20 cellular contexts compared by ENCODE assay signal in the genomic region with DNA sequence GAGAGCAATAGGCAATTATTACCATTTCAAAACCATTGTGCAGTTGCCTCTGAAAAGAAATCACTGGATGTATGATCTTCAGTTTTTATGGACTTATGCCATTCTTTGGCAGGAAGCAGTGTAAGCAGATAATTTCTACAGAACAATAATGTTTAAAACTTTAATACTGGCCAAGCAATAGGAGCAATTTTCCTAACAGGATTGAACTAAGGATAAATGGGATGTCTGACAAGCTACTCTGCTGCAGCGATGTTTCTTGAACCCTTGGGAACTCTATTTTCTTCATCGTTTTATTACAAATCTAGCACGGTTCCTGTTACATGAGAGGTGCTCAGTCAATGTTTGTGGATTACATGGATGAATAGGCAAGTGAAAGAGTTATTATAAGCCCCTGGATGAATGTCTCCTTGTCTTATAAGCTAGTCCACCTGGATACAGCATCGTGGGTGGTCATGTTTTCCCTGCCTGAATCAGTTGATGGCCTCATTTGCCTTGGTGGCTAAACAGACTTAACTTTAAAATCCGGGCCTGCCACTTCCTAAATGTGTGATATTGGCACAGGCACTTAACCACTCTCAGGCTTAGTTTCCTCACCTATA.
DNase-seq lines count a peak whose midpoint lies in the region; ATAC-seq and TF ChIP-seq lines count a peak whose summit lies in the region.
"Had no signal": no experiment of that assay in that cellular context is flagged by ENCODE, and none has a peak within 500 bp of the region (broad histone marks: within the 10 kb centered on the region; RNA-seq: fewer than 3 reads in every experiment).

No MANE protein-coding gene starts in this region.

- TF ChIP-seq POLR2A in thyroid gland (IDR thresholded peaks at IDR 0.05) = no peak

- no peak for TF ChIP-seq CTCF in thyroid gland (IDR thresholded peaks at IDR 0.05)
- TF ChIP-seq CTCF in MCF 10A (IDR thresholded peaks at IDR 0.05; ENCODE audit: unreplicated experiment) = no peak

- no peak overlapping the region for H3K4me3 ChIP-seq in thyroid gland (replicated peaks in 1 of 3)
- no peak overlapping the region for H3K4me3 ChIP-seq in CD4-positive, alpha-beta memory T cell (ENCODE audit: low read length in 2 of 2)
- H3K4me3 ChIP-seq: heart right ventricle had no signal

- H3K27ac Mint-ChIP-seq in central memory CD8-positive, alpha-beta T cell (ENCODE audit: low read depth) = peak overlapping the region; percentile 37
- H3K27ac Mint-ChIP-seq in MCF 10A (ENCODE audit: low read depth, unreplicated experiment) = no peak overlapping the region
- no peak overlapping the region for H3K27ac Mint-ChIP-seq in CD4-positive, alpha-beta memory T cell
- H3K27ac Mint-ChIP-seq: activated B cell treated with CpG ODN at 0.5 μM for 24 hours; activated CD8-positive, alpha-beta memory T cell treated with anti-CD3 and anti-CD28 coated beads, Interleukin-2, amount 10 ng/mL, durations not matched to agents 7 days and 5 days; CD14-positive monocyte had no signal

- H3K27ac ChIP-seq in thyroid gland = peak overlapping the region in 1 of 3 donors; percentile 2
- H3K27ac ChIP-seq in CD4-positive, alpha-beta memory T cell (ENCODE audit: low read depth, low read length) = no peak overlapping the region
- H3K27ac ChIP-seq: HL-60 had no signal

- no peaks in the 10 kb centered on the region for H3K27me3 Mint-ChIP-seq in central memory CD8-positive, alpha-beta T cell
- H3K27me3 Mint-ChIP-seq in MCF 10A (ENCODE audit: insufficient read depth, unreplicated experiment) = no peaks in the 10 kb centered on the region
- H3K27me3 Mint-ChIP-seq in CD4-positive, alpha-beta memory T cell = no peaks in the 10 kb centered on the region
- H3K27me3 Mint-ChIP-seq: activated B cell treated with CpG ODN at 0.5 μM for 24 hours had no signal

- no peaks in the 10 kb centered on the region for H3K9me3 ChIP-seq in thyroid gland
- no peaks in the 10 kb centered on the region for H3K9me3 ChIP-seq in CD4-positive, alpha-beta memory T cell (ENCODE audit: control insufficient read depth in 1 of 2, low read length in 2 of 2)
- H3K9me3 ChIP-seq: heart right ventricle had no signal

- no TSS peak for BruUV-seq in MCF 10A (replicated peaks; lab: Mats Ljungman, UMichigan)

- peaks cover 5 to 21% of the 10 kb centered on the region in 2 donors for H3K4me1 ChIP-seq in thyroid gland
- H3K4me1 ChIP-seq in CD4-positive, alpha-beta memory T cell (ENCODE audit: insufficient read depth, low read length) = no peaks in the 10 kb centered on the region

- WGBS in thyroid gland, 2 donors = 29 to 41% methylated on average over 5 of the region's 5 CpGs

- H3K27me3 ChIP-seq in thyroid gland = no peaks in the 10 kb centered on the region
- H3K27me3 ChIP-seq in CD4-positive, alpha-beta memory T cell (ENCODE audit: insufficient read depth, low read length) = no peaks in the 10 kb centered on the region
- H3K27me3 ChIP-seq: heart right ventricle had no signal

- H3K4me1 Mint-ChIP-seq in central memory CD8-positive, alpha-beta T cell = peaks cover 24% of the 10 kb centered on the region
- peaks cover 2% of the 10 kb centered on the region for H3K4me1 Mint-ChIP-seq in MCF 10A (ENCODE audit: insufficient read depth, unreplicated experiment)
- H3K4me1 Mint-ChIP-seq in CD4-positive, alpha-beta memory T cell = peaks cover 0 to 10% (median 3%) of the 10 kb centered on the region in 4 donors
- H3K4me1 Mint-ChIP-seq: activated B cell treated with CpG ODN at 0.5 μM for 24 hours had no signal

- H3K36me3 Mint-ChIP-seq in central memory CD8-positive, alpha-beta T cell (ENCODE audit: insufficient read depth) = peaks cover 2% of the 10 kb centered on the region
- H3K36me3 Mint-ChIP-seq in MCF 10A (ENCODE audit: insufficient read depth, unreplicated experiment) = peaks cover 7% of the 10 kb centered on the region
- no peaks in the 10 kb centered on the region for H3K36me3 Mint-ChIP-seq in CD4-positive, alpha-beta memory T cell
- H3K36me3 Mint-ChIP-seq: CD14-positive monocyte had no signal

- ATAC-seq in central memory CD8-positive, alpha-beta T cell (replicated peaks; ENCODE audit: extremely low read depth, poor library complexity, severe bottlenecking) = no peak
- no peak for ATAC-seq in HG03135 (IDR thresholded peaks at IDR 0.05; ENCODE audit: unreplicated experiment)
- ATAC-seq: activated CD8-positive, alpha-beta memory T cell treated with anti-CD3 and anti-CD28 coated beads, Interleukin-2, amount 10 ng/mL, durations not matched to agents 7 days and 5 days; esophagus mucosa; left cardiac atrium had no signal

- no peak overlapping the region for H3K4me3 Mint-ChIP-seq in central memory CD8-positive, alpha-beta T cell
- H3K4me3 Mint-ChIP-seq in MCF 10A (ENCODE audit: unreplicated experiment) = no peak overlapping the region
- H3K4me3 Mint-ChIP-seq in CD4-positive, alpha-beta memory T cell = no peak overlapping the region
- H3K4me3 Mint-ChIP-seq: activated B cell treated with CpG ODN at 0.5 μM for 24 hours; activated CD8-positive, alpha-beta memory T cell treated with anti-CD3 and anti-CD28 coated beads, Interleukin-2, amount 10 ng/mL, durations not matched to agents 7 days and 5 days; CD14-positive monocyte had no signal

- POLR2A ChIA-PET in MCF 10A (lab: Yijun Ruan, JAX) = no interaction called here
- POLR2A ChIA-PET in CD4-positive, alpha-beta memory T cell (lab: Charles Lee; ENCODE audit: partially characterized antibody) = no interaction called here

- DNase-seq in NCI-H1417 (lab: John Stamatoyannopoulos, UW) (peak; percentile 25 to 75 (median 68)), NCI-H1417 treated with DMSO at 0.1 percent for 48 hours (lab: John Stamatoyannopoulos, UW) (no peak), NCI-H2171 treated with DMSO at 0.1 percent for 48 hours (lab: John Stamatoyannopoulos, UW) (peak; percentile 76), thyroid gland (peak; percentile 14 to 36), MCF 10A (ENCODE audit: unreplicated experiment) (no peak)
- no peak for DNase-seq in central memory CD8-positive, alpha-beta T cell (ENCODE audit: low spot score in 2 of 2)
- DNase-seq in CD4-positive, alpha-beta memory T cell = no peak
- DNase-seq: 8988T; activated B cell treated with CpG ODN at 0.5 μM for 24 hours; activated CD8-positive, alpha-beta memory T cell treated with anti-CD3 and anti-CD28 coated beads, Interleukin-2, amount 10 ng/mL, durations not matched to agents 7 days and 5 days; activated naive CD4-positive, alpha-beta T cell; heart right ventricle; KBM-7; left cardiac atrium; posterior cingulate gyrus; T-helper 1 cell had no signal

- intact Hi-C loops in thyroid gland (cut with DNase I) = no loop called here
- intact Hi-C loops in MCF 10A (cut with micrococcal nuclease) = no loop called here
- intact Hi-C loops in CD4-positive, alpha-beta memory T cell (cut with micrococcal nuclease) = no loop called here

- peaks cover 4% of the 10 kb centered on the region for H3K9me3 Mint-ChIP-seq in central memory CD8-positive, alpha-beta T cell
- peaks cover 6% of the 10 kb centered on the region for H3K9me3 Mint-ChIP-seq in MCF 10A (ENCODE audit: unreplicated experiment)
- H3K9me3 Mint-ChIP-seq in CD4-positive, alpha-beta memory T cell = peaks cover 0 to 3% (median 0%) of the 10 kb centered on the region in 8 donors
- H3K9me3 Mint-ChIP-seq: activated B cell treated with CpG ODN at 0.5 μM for 24 hours had no signal

- CTCF ChIA-PET in MCF 10A (lab: Yijun Ruan, JAX) = interaction anchor here (1.2 kb wide), 1 partner anchor 35 kb away, joined by 4 read pairs; no protein-coding TSS in a partner anchor
- CTCF ChIA-PET in CD4-positive, alpha-beta memory T cell (lab: Charles Lee; ENCODE audit: partially characterized antibody) = no interaction called here

- H3K36me3 ChIP-seq in thyroid gland = no peaks in the 10 kb centered on the region
- H3K36me3 ChIP-seq in CD4-positive, alpha-beta memory T cell (ENCODE audit: insufficient read depth, low read length) = no peaks in the 10 kb centered on the region
- H3K36me3 ChIP-seq: heart right ventricle had no signal

Comparison
In these comparisons a context has a peak if more than half of its experiments do, and no peak if none do; other contexts are left out.
1. DNase-seq: peak in NCI-H1417 (3 of 3), NCI-H2171 treated with DMSO at 0.1 percent for 48 hours (single experiment) and thyroid gland (2 of 2); none in NCI-H1417 treated with DMSO at 0.1 percent for 48 hours (single experiment), central memory CD8-positive, alpha-beta T cell (0 of 2), MCF 10A (single experiment) and CD4-positive, alpha-beta memory T cell (0 of 5).